Comparison of ENCODE assay signal across 9 cellular contexts in the genomic region with DNA sequence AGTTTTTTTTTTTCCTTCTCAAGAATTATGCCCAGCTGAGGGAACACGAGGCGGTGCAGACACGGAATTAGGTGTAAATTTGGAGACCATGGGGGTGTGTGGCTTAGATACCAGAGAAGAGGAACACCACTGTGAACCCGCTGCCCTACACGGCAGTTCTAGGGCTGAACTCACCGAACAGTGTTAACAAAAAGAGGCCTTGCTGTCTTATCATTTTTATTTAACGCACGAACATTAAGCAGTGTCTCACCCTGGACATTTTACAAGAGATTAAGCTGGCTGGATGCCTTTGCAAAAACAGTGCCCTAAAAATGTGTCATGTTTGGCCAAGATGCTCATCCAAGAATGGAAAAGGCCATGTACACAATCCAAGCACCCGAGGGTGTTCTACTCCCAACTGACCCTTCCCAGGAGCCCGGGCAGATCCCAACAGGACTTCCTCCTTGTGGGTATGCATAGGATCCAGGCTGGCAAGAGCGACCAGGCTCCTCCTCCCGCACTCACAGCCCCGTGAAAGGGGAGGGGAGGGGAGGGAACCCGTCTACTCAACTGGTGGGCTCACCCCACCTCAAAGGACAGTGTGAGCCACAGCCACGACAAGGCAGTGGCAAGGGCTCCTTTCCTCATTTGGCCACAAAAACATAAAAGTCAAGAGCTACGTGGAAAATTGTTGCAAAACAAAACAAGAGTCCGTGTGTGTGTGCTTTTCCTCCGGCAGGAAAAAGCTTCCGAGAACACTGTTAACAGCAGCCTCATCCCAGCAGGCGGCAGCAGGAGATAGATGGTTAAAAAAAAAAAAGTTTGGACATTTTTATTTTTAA. TPM values are rescaled to one million over a fixed set of nuclear protein-coding genes. Genes with fewer than 3 reads are reported as not detected.
A peak's percentile ranks its signal among the peaks of the same experiment; 100 is the strongest.
DNase-seq lines count a peak whose midpoint lies in the region; ATAC-seq, FAIRE-seq and TF ChIP-seq lines count a peak whose summit lies in the region.
"Had no signal": no experiment of that assay in that cellular context is flagged by ENCODE, and none has a peak within 500 bp of the region (broad histone marks: within the 10 kb centered on the region; RNA-seq: fewer than 3 reads in every experiment).

No MANE protein-coding gene starts in this region.

- no peak overlapping the region for H3K27ac ChIP-seq in CD4-positive, alpha-beta T cell (ENCODE audit: low read depth, low read length)
- peak overlapping the region; percentile 43 to 78 for H3K27ac ChIP-seq in SK-N-SH (ENCODE audit: low read depth in 2 of 2, low read length in 1 of 2)
- H3K27ac ChIP-seq in pancreas: peak overlapping the region in 1 of 4 donors; percentile 4

- no peak for FAIRE-seq in pancreas (lab: Jason Lieb, UNC)

- no peak for TF ChIP-seq CTCF in CD4-positive, alpha-beta T cell (IDR thresholded peaks at IDR 0.05)
- TF ChIP-seq CTCF in SK-N-SH (IDR thresholded peaks at IDR 0.05): peak; percentile 51
- peak; percentile 66 for TF ChIP-seq CTCF in fibroblast of the aortic adventitia (IDR thresholded peaks at IDR 0.05; ENCODE audit: insufficient read depth, low read length)
- TF ChIP-seq CTCF in pancreas (IDR thresholded peaks at IDR 0.05): no peak

- no peaks in the 10 kb centered on the region for H3K36me3 ChIP-seq in SK-N-SH (replicated peaks in 1 of 2; ENCODE audit: control insufficient read depth in 1 of 2, insufficient read depth in 2 of 2, low read length in 1 of 2)
- no peaks in the 10 kb centered on the region for H3K36me3 ChIP-seq in pancreas

- intact Hi-C loops in CD4-positive, alpha-beta T cell (cut with DNase I, micrococcal nuclease): loop anchor here in 1 of 2 experiments (5.0 kb wide), 1 partner anchor 116 kb away; no protein-coding TSS in a partner anchor
- intact Hi-C loops in pancreas (cut with DNase I): no loop called here

- 47% methylated on average over 17 of the region's 20 CpGs for WGBS in SK-N-SH (ENCODE audit: low lambda C conversion rate)
- WGBS in pancreas, 2 donors: 59% methylated on average over 20 of the region's 20 CpGs

- peak overlapping the region; percentile 41 for H3K4me2 ChIP-seq in SK-N-SH

- H3K9me3 Mint-ChIP-seq in CD4-positive, alpha-beta T cell: no peaks in the 10 kb centered on the region
- H3K9me3 Mint-ChIP-seq: central memory CD8-positive, alpha-beta T cell had no signal

- H3K4me1 Mint-ChIP-seq in CD4-positive, alpha-beta T cell (ENCODE audit: low read depth): peaks cover 15% of the 10 kb centered on the region
- H3K4me1 Mint-ChIP-seq: central memory CD8-positive, alpha-beta T cell had no signal

- POLR2A ChIA-PET in CD4-positive, alpha-beta T cell (lab: Charles Lee): interaction anchor here (0.5 to 0.7 kb wide), 2 partner anchors 129 to 239 kb away, joined by 3 read pairs; no protein-coding TSS in a partner anchor
- POLR2A ChIA-PET in SK-N-SH (lab: Yijun Ruan, JAX): interaction anchor here (0.6 kb wide), 1 partner anchor 55 kb away, joined by 4 read pairs; no protein-coding TSS in a partner anchor

- no peak for TF ChIP-seq EP300 in SK-N-SH (IDR thresholded peaks at IDR 0.05; ENCODE audit: borderline replicate concordance in 1 of 2, low read depth in 1 of 2, low read length in 1 of 2)

- H3K9me3 ChIP-seq in CD4-positive, alpha-beta T cell (ENCODE audit: control insufficient read depth, low read length): no peaks in the 10 kb centered on the region
- H3K9me3 ChIP-seq in SK-N-SH: no peaks in the 10 kb centered on the region
- H3K9me3 ChIP-seq in pancreas: no peaks in the 10 kb centered on the region

- no peak overlapping the region for H3K4me3 Mint-ChIP-seq in CD4-positive, alpha-beta T cell
- H3K4me3 Mint-ChIP-seq: central memory CD8-positive, alpha-beta T cell had no signal

- peaks cover 5 to 13% of the 10 kb centered on the region in 2 experiments; a peak in 1 of 4 replicates for H3K4me1 ChIP-seq in SK-N-SH (ENCODE audit: control insufficient read depth in 1 of 2, insufficient read depth in 2 of 2, low read depth in 1 of 2, low read length in 1 of 2)
- H3K4me1 ChIP-seq in pancreas: peaks cover 0 to 9% (median 0%) of the 10 kb centered on the region in 3 donors

- peak; percentile 17 for ATAC-seq in CD4-positive, alpha-beta T cell (ENCODE audit: poor library complexity)
- ATAC-seq in pancreas: peak; percentile 34 to 52 (median 37)
- ATAC-seq in HG03159 (IDR thresholded peaks at IDR 0.05; ENCODE audit: unreplicated experiment): no peak
- ATAC-seq in GM18907 (IDR thresholded peaks at IDR 0.05; ENCODE audit: unreplicated experiment): no peak

- no peaks in the 10 kb centered on the region for H3K36me3 Mint-ChIP-seq in CD4-positive, alpha-beta T cell (ENCODE audit: low read depth)

- H3K4me3 ChIP-seq in SK-N-SH (ENCODE audit: low read depth in 2 of 2, low read length in 1 of 2): peak overlapping the region in 1 of 2 experiments; percentile 30; a peak in 3 of 4 replicates
- peak overlapping the region; percentile 55 for H3K4me3 ChIP-seq in fibroblast of the aortic adventitia (ENCODE audit: low read depth, low read length)
- H3K4me3 ChIP-seq in pancreas: peak overlapping the region in 1 of 4 donors; percentile 22

- H3K27ac Mint-ChIP-seq in CD4-positive, alpha-beta T cell: no peak overlapping the region

- no peak for DNase-seq in CD4-positive, alpha-beta T cell
- DNase-seq in SK-N-SH: peak; percentile 48
- DNase-seq in fibroblast of the aortic adventitia (ENCODE audit: low read depth): peak; percentile 77
- peak in 1 of 6 donors; percentile 49 for DNase-seq in pancreas
- DNase-seq in stimulated activated naive CD4-positive, alpha-beta T cell treated with Interleukin-2 at 50 U/mL for 16 hours (lab: John Stamatoyannopoulos, UW): no peak
- no peak for DNase-seq in midbrain (lab: John Stamatoyannopoulos, UW)

- peaks cover 7% of the 10 kb centered on the region for H3K79me2 ChIP-seq in SK-N-SH (ENCODE audit: insufficient read depth)

- H4K20me1 ChIP-seq in SK-N-SH (ENCODE audit: insufficient read depth): no peaks in the 10 kb centered on the region

- H2AFZ ChIP-seq in SK-N-SH (ENCODE audit: low read depth): peak overlapping the region; percentile 59; the same call in 1 of the 2 replicates

- H3K9ac ChIP-seq in SK-N-SH: no peak overlapping the region

- peak; percentile 42 for TF ChIP-seq RAD21 in SK-N-SH (IDR thresholded peaks at IDR 0.05; ENCODE audit: low read length)

- H3F3A ChIP-seq in SK-N-SH (replicated peaks; ENCODE audit: insufficient read depth): peaks cover 2% of the 10 kb centered on the region

- CTCF ChIA-PET in CD4-positive, alpha-beta T cell (lab: Charles Lee): interaction anchor here (0.6 kb wide), 1 partner anchor 73 kb away, joined by 3 read pairs; no protein-coding TSS in a partner anchor
- CTCF ChIA-PET in SK-N-SH (lab: Yijun Ruan, JAX): interaction anchor here (0.6 to 1.6 kb wide), 5 partner anchors 16 to 314 kb away, joined by 3 to 5 read pairs (median 3); no protein-coding TSS in a partner anchor

- H3K27me3 ChIP-seq in CD4-positive, alpha-beta T cell (ENCODE audit: control insufficient read depth, insufficient read depth, low read length): no peaks in the 10 kb centered on the region
- no peaks in the 10 kb centered on the region for H3K27me3 ChIP-seq in SK-N-SH (ENCODE audit: insufficient read depth)
- H3K27me3 ChIP-seq in pancreas: no peaks in the 10 kb centered on the region

- peaks cover 7% of the 10 kb centered on the region for H3K27me3 Mint-ChIP-seq in CD4-positive, alpha-beta T cell

- H3K9me2 ChIP-seq in SK-N-SH: no peaks in the 10 kb centered on the region

TF ChIP-seq in SK-N-SH, 30 proteins besides CTCF, POLR2A, EP300 and RAD21:
- no peak for TF ChIP-seq SIN3A (IDR thresholded peaks at IDR 0.05; ENCODE audit: borderline replicate concordance, low read depth, low read length)
- TF ChIP-seq SMC3 (IDR thresholded peaks at IDR 0.05; ENCODE audit: low read depth, low read length): 0 out of 2 replicates have a peak, but pooled peaks have one; percentile 20
- TF ChIP-seq EZH2phosphoT487 (IDR thresholded peaks at IDR 0.05; ENCODE audit: borderline replicate concordance, low read depth): no peak
- TF ChIP-seq, protein P1, sequence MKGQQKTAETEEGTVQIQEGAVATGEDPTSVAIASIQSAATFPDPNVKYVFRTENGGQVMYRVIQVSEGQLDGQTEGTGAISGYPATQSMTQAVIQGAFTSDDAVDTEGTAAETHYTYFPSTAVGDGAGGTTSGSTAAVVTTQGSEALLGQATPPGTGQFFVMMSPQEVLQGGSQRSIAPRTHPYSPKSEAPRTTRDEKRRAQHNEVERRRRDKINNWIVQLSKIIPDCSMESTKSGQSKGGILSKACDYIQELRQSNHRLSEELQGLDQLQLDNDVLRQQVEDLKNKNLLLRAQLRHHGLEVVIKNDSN (IDR thresholded peaks at IDR 0.05; ENCODE audit: borderline replicate concordance, low read depth): no peak

RNA-seq across cellular contexts. Expression of a gene that starts 20.3 kb away (rescaled TPM):
- 1 to 10 TPM; 8.2 to 8.8 TPM for total RNA-seq in CD4-positive, alpha-beta T cell
- polyA plus RNA-seq in SK-N-SH (2012; rRNA removed) (9.7 and 15.0 TPM in 2 replicates), pancreas (1 to 10 TPM; 7.9 to 8.6 TPM)
- polyA plus RNA-seq in SK-N-SH (2012; cell fraction: cytosol; rRNA removed): 7.0 and 9.8 TPM in 2 replicates
- 24.0 and 28.3 TPM in 2 replicates for polyA plus RNA-seq in SK-N-SH (2012; cell fraction: nucleus; rRNA removed)
- total RNA-seq in fibroblast of the aortic adventitia (ENCODE audit: low replicate concordance) (14.7 and 20.2 TPM in 2 replicates), pancreas (10 to 100 TPM in 5 of 6 donors, 1 to 10 TPM in 1; 8.0 to 16.8 (median 12.4) TPM)

RNA-seq across cellular contexts. Expression of a gene that starts 54.3 kb away (rescaled TPM):
- total RNA-seq in CD4-positive, alpha-beta T cell: 10 to 100 TPM; 10.4 to 12.0 TPM
- polyA plus RNA-seq in SK-N-SH (2012; rRNA removed) (6.6 and 7.0 TPM in 2 replicates), pancreas (1 to 10 TPM; 3.7 to 3.9 TPM)
- polyA plus RNA-seq in SK-N-SH (2012; cell fraction: cytosol; rRNA removed): 2.5 and 3.0 TPM in 2 replicates
- 25.7 and 30.7 TPM in 2 replicates for polyA plus RNA-seq in SK-N-SH (2012; cell fraction: nucleus; rRNA removed)
- total RNA-seq in fibroblast of the aortic adventitia (ENCODE audit: low replicate concordance) (1.8 and 4.7 TPM in 2 replicates), pancreas (1 to 10 TPM; 1.6 to 3.9 (median 2.9) TPM)

Comparison
In these comparisons a context has a peak if more than half of its experiments do, and no peak if none do; other contexts are left out.
1. ATAC-seq: peak in CD4-positive, alpha-beta T cell (single experiment) and pancreas (4 of 4); none in HG03159 (single experiment) and GM18907 (single experiment).
2. DNase-seq: peak in SK-N-SH (single experiment) and fibroblast of the aortic adventitia (single experiment); none in CD4-positive, alpha-beta T cell (0 of 10), stimulated activated naive CD4-positive, alpha-beta T cell treated with Interleukin-2 at 50 U/mL for 16 hours (single experiment) and midbrain (single experiment).
3. CTCF ChIP-seq: peak in SK-N-SH (single experiment) and fibroblast of the aortic adventitia (single experiment); none in CD4-positive, alpha-beta T cell (single experiment) and pancreas (0 of 4).